Comparison of ENCODE assay signal across 24 cellular contexts in the genomic region with DNA sequence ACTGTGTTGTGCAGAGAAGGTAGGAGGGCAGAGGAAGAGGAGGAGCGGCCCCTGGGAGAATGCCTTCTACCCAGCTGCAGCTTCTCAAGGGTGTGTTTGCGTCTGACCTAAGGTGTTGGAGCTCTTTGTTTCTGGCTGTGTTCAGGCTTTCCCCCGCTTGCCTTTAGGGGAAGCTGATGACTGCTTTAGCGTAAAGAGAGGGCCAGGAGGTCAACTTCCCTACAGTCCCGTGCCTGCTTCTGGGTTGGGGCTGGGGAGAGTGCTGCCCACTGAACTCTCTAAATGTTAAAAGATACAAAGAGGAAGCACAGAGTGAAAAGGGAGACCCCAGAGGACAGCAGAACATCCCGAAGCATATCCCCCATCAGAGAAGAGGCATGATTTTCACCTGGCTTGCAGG.
DNase-seq lines count a peak whose midpoint lies in the region; ATAC-seq and TF ChIP-seq lines count a peak whose summit lies in the region.
"Had no signal": no experiment of that assay in that cellular context is flagged by ENCODE, and none has a peak within 500 bp of the region (broad histone marks: within the 10 kb centered on the region; RNA-seq: fewer than 3 reads in every experiment).

No MANE protein-coding gene starts in this region.

- H4K20me1 ChIP-seq in neural progenitor cell (ENCODE audit: low read depth) = peaks cover 14% of the 10 kb centered on the region

- DNase-seq in CD1c-positive myeloid dendritic cell (ENCODE audit: extremely low spot score) = peak; percentile 66
- DNase-seq in endodermal cell = no peak
- DNase-seq in neural progenitor cell (ENCODE audit: low spot score) = no peak
- no peak for DNase-seq in NCI-H446 (lab: John Stamatoyannopoulos, UW)
- DNase-seq: activated CD4-positive, alpha-beta T cell treated with anti-CD3 and anti-CD28 coated beads for 48 hours; activated CD8-positive, alpha-beta memory T cell treated with anti-CD3 and anti-CD28 coated beads, Interleukin-2, amount 10 ng/mL, durations not matched to agents 7 days and 5 days; activated T-cell treated with anti-CD3 and anti-CD28 coated beads, Interleukin-2, amount 50 U/mL, for 72 hours; cortex of kidney; HFFc6; hypothalamus; NCI-H1436 treated with DMSO at 0.1 percent for 48 hours; NCI-H524 treated with DMSO at 0.1 percent for 48 hours; occipital lobe; SJCRH30; T-cell had no signal

- H3K4me1 ChIP-seq in endodermal cell (ENCODE audit: control insufficient read depth, insufficient read depth, low read length) (peaks cover 4% of the 10 kb centered on the region), neural progenitor cell (peaks cover 24% of the 10 kb centered on the region)
- H3K4me1 ChIP-seq: SJCRH30 had no signal

- H3K9ac ChIP-seq in endodermal cell (ENCODE audit: extremely low read depth, low read length, poor library complexity, severe bottlenecking) (no peak overlapping the region), neural progenitor cell (no peak overlapping the region)

- H3K9me3 Mint-ChIP-seq in IgD-negative memory B cell (peaks cover 0 to 2% (median 0%) of the 10 kb centered on the region in 3 donors), endodermal cell (peaks cover 6% of the 10 kb centered on the region), neural progenitor cell (no peaks in the 10 kb centered on the region)
- H3K9me3 Mint-ChIP-seq: HFFc6, T-cell had no signal

- no peak overlapping the region for H2AFZ ChIP-seq in neural progenitor cell (replicated peaks)

- H3K27me3 Mint-ChIP-seq in IgD-negative memory B cell (no peaks in the 10 kb centered on the region), endodermal cell (ENCODE audit: insufficient read depth) (no peaks in the 10 kb centered on the region), neural progenitor cell (ENCODE audit: insufficient read depth, low read depth) (peaks cover 3% of the 10 kb centered on the region)
- H3K27me3 Mint-ChIP-seq: activated CD8-positive, alpha-beta memory T cell treated with anti-CD3 and anti-CD28 coated beads, Interleukin-2, amount 10 ng/mL, durations not matched to agents 7 days and 5 days; T-cell had no signal

- no peak for TF ChIP-seq CTCF in endodermal cell (conservative IDR thresholded peaks at IDR 0.05)
- TF ChIP-seq CTCF in neural progenitor cell (IDR thresholded peaks at IDR 0.05) = no peak

- peak overlapping the region; percentile 30 for H3K4me2 ChIP-seq in neural progenitor cell

- H3K4me3 ChIP-seq in endodermal cell (ENCODE audit: low read length) (no peak overlapping the region), neural progenitor cell (no peak overlapping the region)
- H3K4me3 ChIP-seq: ascending aorta, gastroesophageal sphincter, SJCRH30, suprapubic skin had no signal

- ATAC-seq in GM21447 (IDR thresholded peaks at IDR 0.05; ENCODE audit: unreplicated experiment) (no peak), GM21381 (IDR thresholded peaks at IDR 0.05; ENCODE audit: unreplicated experiment) (no peak), HG02759 (IDR thresholded peaks at IDR 0.05; ENCODE audit: unreplicated experiment) (no peak)
- ATAC-seq: activated CD8-positive, alpha-beta memory T cell treated with anti-CD3 and anti-CD28 coated beads, Interleukin-2, amount 10 ng/mL, durations not matched to agents 7 days and 5 days; activated naive CD4-positive, alpha-beta T cell treated with anti-CD3 and anti-CD28 coated beads, Interleukin-2, amount 50 U/mL, for 72 hours; activated T-cell treated with anti-CD3 and anti-CD28 coated beads, Interleukin-2, amount 50 U/mL, for 72 hours; gastroesophageal sphincter; T-cell had no signal

- H3K27ac ChIP-seq in endodermal cell (ENCODE audit: low read depth, low read length) (no peak overlapping the region), neural progenitor cell (peak overlapping the region; percentile 39)
- H3K27ac ChIP-seq: C4-2B, gastroesophageal sphincter, SJCRH30, suprapubic skin had no signal

- H3K36me3 Mint-ChIP-seq in IgD-negative memory B cell (peaks cover 8% of the 10 kb centered on the region), endodermal cell (ENCODE audit: low read depth) (peaks cover 4% of the 10 kb centered on the region), neural progenitor cell (peaks cover 6% of the 10 kb centered on the region)

- H3K27me3 ChIP-seq in endodermal cell (ENCODE audit: control insufficient read depth, insufficient read depth, low read length, poor library complexity, severe bottlenecking) (no peaks in the 10 kb centered on the region), neural progenitor cell (no peaks in the 10 kb centered on the region)
- H3K27me3 ChIP-seq: ascending aorta, gastroesophageal sphincter, SJCRH30, suprapubic skin had no signal

- H3K36me3 ChIP-seq in endodermal cell (ENCODE audit: control insufficient read depth, insufficient read depth, low read length) (no peaks in the 10 kb centered on the region), neural progenitor cell (no peaks in the 10 kb centered on the region)
- H3K36me3 ChIP-seq: ascending aorta, gastroesophageal sphincter, SJCRH30, suprapubic skin had no signal

- H3K4me3 Mint-ChIP-seq in IgD-negative memory B cell (peak overlapping the region in 1 of 4 donors; percentile 60), endodermal cell (no peak overlapping the region), neural progenitor cell (no peak overlapping the region)
- H3K4me3 Mint-ChIP-seq: activated CD8-positive, alpha-beta memory T cell treated with anti-CD3 and anti-CD28 coated beads, Interleukin-2, amount 10 ng/mL, durations not matched to agents 7 days and 5 days; HFFc6 had no signal

- peaks cover 7% of the 10 kb centered on the region for H3K9me3 ChIP-seq in endodermal cell (ENCODE audit: control insufficient read depth, low read length)
- H3K9me3 ChIP-seq in neural progenitor cell (ENCODE audit: low read depth) = no peaks in the 10 kb centered on the region
- H3K9me3 ChIP-seq: ascending aorta, gastroesophageal sphincter, SJCRH30, suprapubic skin had no signal

- WGBS in endodermal cell (ENCODE audit: insufficient coverage in 1 of 2, insufficient read length in 1 of 2), 2 experiments = 83 to 87% methylated on average over 5 to 6 of the region's 6 CpGs

- H3K79me2 ChIP-seq in neural progenitor cell (ENCODE audit: low read depth) = no peaks in the 10 kb centered on the region

- H3K4me1 Mint-ChIP-seq in IgD-negative memory B cell = peaks cover 14 to 29% (median 22%) of the 10 kb centered on the region in 3 donors
- H3K4me1 Mint-ChIP-seq in endodermal cell = peaks cover 17% of the 10 kb centered on the region
- H3K4me1 Mint-ChIP-seq in neural progenitor cell = peaks cover 32% of the 10 kb centered on the region

- H3K27ac Mint-ChIP-seq in IgD-negative memory B cell (peak overlapping the region in 2 of 3 donors; percentile 44 to 57), endodermal cell (peak overlapping the region; percentile 68), neural progenitor cell (peak overlapping the region; percentile 67)
- H3K27ac Mint-ChIP-seq: activated CD8-positive, alpha-beta memory T cell treated with anti-CD3 and anti-CD28 coated beads, Interleukin-2, amount 10 ng/mL, durations not matched to agents 7 days and 5 days; activated T-cell treated with anti-CD3 and anti-CD28 coated beads, Interleukin-2, amount 50 U/mL, for 72 hours had no signal

- no peaks in the 10 kb centered on the region for H3F3A ChIP-seq in neural progenitor cell (ENCODE audit: low read depth)
